14 cellular contexts compared by ENCODE assay signal in genomic region chr22:20868225-20868944, GRCh38. TPM values are rescaled to one million over a fixed set of nuclear protein-coding genes. Genes with fewer than 3 reads are reported as not detected.
DNase-seq lines count a peak whose midpoint lies in the region; ATAC-seq and TF ChIP-seq lines count a peak whose summit lies in the region.
"Had no signal": no experiment of that assay in that cellular context is flagged by ENCODE, and none has a peak within 500 bp of the region (broad histone marks: within the 10 kb centered on the region; RNA-seq: fewer than 3 reads in every experiment).

No MANE protein-coding gene starts in this region.

- peaks cover 27% of the 10 kb centered on the region for H3K4me1 Mint-ChIP-seq in nephron

- H3K9me3 ChIP-seq in heart left ventricle (no peaks in the 10 kb centered on the region), fibroblast of lung (ENCODE audit: control insufficient read depth, insufficient read depth, low read depth, low read length) (no peaks in the 10 kb centered on the region), uterus (no peaks in the 10 kb centered on the region)
- H3K9me3 ChIP-seq: thyroid gland had no signal

- peak overlapping the region in 11 of 12 donors; percentile 55 to 91 (median 83) for H3K27ac ChIP-seq in heart left ventricle
- peak overlapping the region; percentile 14 for H3K27ac ChIP-seq in fibroblast of lung (ENCODE audit: insufficient read depth, low read length)
- H3K27ac ChIP-seq in uterus: peak overlapping the region; percentile 65 to 96

- no peaks in the 10 kb centered on the region for H4K20me1 ChIP-seq in fibroblast of lung (ENCODE audit: control insufficient read depth, extremely low read depth, insufficient read depth, low read length)

- no peak overlapping the region for H3K4me3 Mint-ChIP-seq in nephron

- TF ChIP-seq POLR2A in heart left ventricle (IDR thresholded peaks at IDR 0.05): no peak
- no peak for TF ChIP-seq POLR2A in uterus (IDR thresholded peaks at IDR 0.05)

- H3K27me3 ChIP-seq in heart left ventricle (no peaks in the 10 kb centered on the region), fibroblast of lung (ENCODE audit: control insufficient read depth, insufficient read depth, low read length) (no peaks in the 10 kb centered on the region), uterus (no peaks in the 10 kb centered on the region)
- H3K27me3 ChIP-seq: thyroid gland had no signal

- peak overlapping the region; percentile 79 to 94 (median 86) for H3K27ac Mint-ChIP-seq in nephron

- H2AFZ ChIP-seq in fibroblast of lung (ENCODE audit: low read length): no peak overlapping the region

- no peaks in the 10 kb centered on the region for H3K27me3 Mint-ChIP-seq in nephron (ENCODE audit: low read depth)

- no peak for TF ChIP-seq CTCF in heart left ventricle (IDR thresholded peaks at IDR 0.05)
- TF ChIP-seq CTCF in fibroblast of lung (conservative IDR thresholded peaks at IDR 0.05 in 1 of 2, IDR thresholded peaks at IDR 0.05 in 1 of 2; ENCODE audit: low read depth in 1 of 2, low read length in 2 of 2): no peak
- no peak for TF ChIP-seq CTCF in nephron (IDR thresholded peaks at IDR 0.05; ENCODE audit: unreplicated experiment in 3 of 3)
- no peak for TF ChIP-seq CTCF in uterus (IDR thresholded peaks at IDR 0.05)

- peaks cover 0 to 50% (median 28%) of the 10 kb centered on the region in 12 donors for H3K4me1 ChIP-seq in heart left ventricle
- peaks cover 11% of the 10 kb centered on the region for H3K4me1 ChIP-seq in fibroblast of lung (ENCODE audit: control insufficient read depth, extremely low read depth, insufficient read depth, low read length)
- H3K4me1 ChIP-seq in uterus: no peaks in the 10 kb centered on the region

- H3K79me2 ChIP-seq in fibroblast of lung (ENCODE audit: control insufficient read depth, insufficient read depth, low read length): no peaks in the 10 kb centered on the region

- ATAC-seq in heart left ventricle (no peak), left cardiac atrium (no peak)
- ATAC-seq: PC-3 had no signal

- no peaks in the 10 kb centered on the region for H3K9me3 Mint-ChIP-seq in nephron

- 70 to 77% (median 76%) methylated on average over 5 of the region's 5 CpGs for WGBS in heart left ventricle, 4 donors

- H3K36me3 ChIP-seq in heart left ventricle (peaks cover 0 to 45% (median 35%) of the 10 kb centered on the region in 9 donors), fibroblast of lung (ENCODE audit: control insufficient read depth, insufficient read depth, low read length) (peaks cover 4% of the 10 kb centered on the region), uterus (no peaks in the 10 kb centered on the region)

- H3K4me3 ChIP-seq in heart left ventricle (no peak overlapping the region), fibroblast of lung (replicated peaks in 1 of 4; ENCODE audit: control extremely low read depth in 1 of 4, insufficient read depth in 1 of 4, low read depth in 3 of 4, low read length in 4 of 4) (no peak overlapping the region), uterus (no peak overlapping the region)
- H3K4me3 ChIP-seq: thyroid gland had no signal

- DNase-seq in heart left ventricle (no peak), left cardiac atrium (no peak), fibroblast of lung (ENCODE audit: low read depth in 2 of 2) (peak in 1 of 2 donors; percentile 52), uterus (no peak), AML-193 (lab: John Stamatoyannopoulos, UW) (no peak), foreskin melanocyte (no peak), NCI-H2196 (lab: John Stamatoyannopoulos, UW; ENCODE audit: unreplicated experiment) (no peak)
- DNase-seq: activated CD4-positive, CD25-positive, alpha-beta regulatory T cell; activated T-cell treated with anti-CD3 and anti-CD28 coated beads, Interleukin-2, amount 50 U/mL, for 1 hour; amniotic stem cell; PC-3; stimulated activated CD4-positive, alpha-beta T cell treated with anti-CD3 and anti-CD28 coated beads, Interleukin-12 subunit alpha, Interleukin-12 subunit beta, amount 100 ng/mL, for 4 hours; thyroid gland had no signal

- no peak overlapping the region for H3K4me2 ChIP-seq in fibroblast of lung (ENCODE audit: extremely low read depth, insufficient read depth, low read length)

- H3K36me3 Mint-ChIP-seq in nephron (ENCODE audit: low read depth): peaks cover 25% of the 10 kb centered on the region

- no peak overlapping the region for H3K9ac ChIP-seq in fibroblast of lung (ENCODE audit: insufficient read depth, low read length)

- intact Hi-C loops in heart left ventricle (cut with DNase I) (loop anchor here in 2 of 10 donors (10.0 kb wide), 2 partner anchors 46 to 116 kb away; partner anchors contain the start of genes CRKL (in 1 of the 2) and LZTR1 (in 1 of the 2)), left cardiac atrium (cut with DNase I) (loop anchor here in 1 of 2 donors (10.0 kb wide), 1 partner anchor 56 kb away; no protein-coding TSS in a partner anchor), uterus (cut with DNase I; ENCODE audit: low total_unique reads) (no loop called here)

RNA-seq across cellular contexts. Expression of gene SNAP29, which starts 9.6 kb away (rescaled TPM):
- total RNA-seq in heart left ventricle (10 to 100 TPM; 20.4 to 38.7 (median 26.2) TPM), left cardiac atrium (10 to 100 TPM; 25.4 to 27.9 TPM), fibroblast of lung (9.2 and 10.6 TPM in 2 replicates), uterus (10 to 100 TPM in 3 of 4 donors, 1 to 10 TPM in 1; 5.3 to 33.5 (median 13.1) TPM)
- polyA plus RNA-seq in heart left ventricle (10 to 100 TPM; 10.5 to 26.1 TPM), fibroblast of lung (36.1 and 37.0 TPM in 2 replicates)
- 33.3 and 34.1 TPM in 2 replicates for polyA plus RNA-seq in fibroblast of lung (2012)
- polyA minus RNA-seq in fibroblast of lung (ENCODE audit: low replicate concordance): 14.2 and 20.0 TPM in 2 replicates

RNA-seq across cellular contexts. Expression of gene PI4KA, which starts 9.8 kb away (rescaled TPM):
- total RNA-seq in heart left ventricle: 10 to 100 TPM; 34.6 to 66.4 (median 48.3) TPM
- 10 to 100 TPM; 20.6 to 46.9 TPM for polyA plus RNA-seq in heart left ventricle
- total RNA-seq in left cardiac atrium: 10 to 100 TPM; 52.6 to 57.5 TPM
- 32.9 and 40.6 TPM in 2 replicates for total RNA-seq in fibroblast of lung
- polyA plus RNA-seq in fibroblast of lung: 26.4 and 34.5 TPM in 2 replicates
- 39.0 and 53.7 TPM in 2 replicates for polyA plus RNA-seq in fibroblast of lung (2012)
- polyA minus RNA-seq in fibroblast of lung (ENCODE audit: low replicate concordance): 328 and 515 TPM in 2 replicates
- total RNA-seq in uterus: 100 to 1,000 TPM in 2 of 4 donors, 10 to 100 TPM in 2; 48.9 to 238 (median 108) TPM

RNA-seq across cellular contexts. Expression of gene CRKL, which starts 48.8 kb away (rescaled TPM):
- total RNA-seq in heart left ventricle: 10 to 100 TPM; 45.6 to 64.2 (median 53.2) TPM
- polyA plus RNA-seq in heart left ventricle: 10 to 100 TPM; 22.4 to 39.7 TPM
- total RNA-seq in left cardiac atrium: 10 to 100 TPM; 48.7 to 50.2 TPM
- total RNA-seq in fibroblast of lung: 39.8 and 45.1 TPM in 2 replicates
- polyA plus RNA-seq in fibroblast of lung: 23.8 and 26.0 TPM in 2 replicates
- polyA plus RNA-seq in fibroblast of lung (2012): 23.9 and 24.4 TPM in 2 replicates
- polyA minus RNA-seq in fibroblast of lung (ENCODE audit: low replicate concordance): 31.1 and 39.1 TPM in 2 replicates
- total RNA-seq in uterus: 10 to 100 TPM; 29.4 to 74.2 (median 57.6) TPM

Comparison
In these comparisons a context has a peak if more than half of its experiments do, and no peak if none do; other contexts are left out.
1. H3K27ac ChIP-seq: peak in every context shown above with its lines; median percentile 83 in heart left ventricle; 80 in uterus; 14 in fibroblast of lung.